In genomic region chr1:179814513-179814838, GRCh38 we compare ENCODE assay signal across 8 cellular contexts.
DNase-seq lines count a peak whose midpoint lies in the region; ATAC-seq and TF ChIP-seq lines count a peak whose summit lies in the region.

No MANE protein-coding gene starts in this region.

- peak overlapping the region; percentile 45 for H3K9ac ChIP-seq in endocrine pancreas (ENCODE audit: control insufficient read depth, insufficient read depth, low read length)

- TF ChIP-seq CTCF in CD4-positive, alpha-beta T cell (IDR thresholded peaks at IDR 0.05), result no peak

- no peaks in the 10 kb centered on the region for H3K9me3 Mint-ChIP-seq in CD4-positive, alpha-beta T cell
- H3K9me3 Mint-ChIP-seq in natural killer cell treated with Interleukin-12 subunit alpha and Interleukin-12 subunit beta and Interleukin-15 and Interleukin-18, amount 100 ng/mL, for 72 hours, result no peaks in the 10 kb centered on the region

- ATAC-seq in CD4-positive, alpha-beta T cell (ENCODE audit: poor library complexity), result no peak
- peak; percentile 39 for ATAC-seq in GM21786 (IDR thresholded peaks at IDR 0.05; ENCODE audit: unreplicated experiment)
- peak; percentile 34 to 50 for ATAC-seq in natural killer cell treated with Interleukin-12 subunit alpha and Interleukin-12 subunit beta and Interleukin-15 and Interleukin-18, amount 100 ng/mL, for 72 hours

- H3K36me3 Mint-ChIP-seq in CD4-positive, alpha-beta T cell (ENCODE audit: low read depth), result peaks cover 4% of the 10 kb centered on the region
- no peaks in the 10 kb centered on the region for H3K36me3 Mint-ChIP-seq in natural killer cell treated with Interleukin-12 subunit alpha and Interleukin-12 subunit beta and Interleukin-15 and Interleukin-18, amount 100 ng/mL, for 72 hours

- intact Hi-C loops in CD4-positive, alpha-beta T cell (cut with DNase I, micrococcal nuclease), result loop anchor here (1.0 to 10.0 kb wide), 11 partner anchors 18 to 1280 kb away; partner anchors contain the start of genes AXDND1 (in 1 of the 2), CEP350 (in 1 of the 2), TOR1AIP2 (in 1 of the 2) and TOR3A (in 1 of the 2)

- H3K27me3 Mint-ChIP-seq in CD4-positive, alpha-beta T cell, result peaks cover 5% of the 10 kb centered on the region
- H3K27me3 Mint-ChIP-seq in natural killer cell treated with Interleukin-12 subunit alpha and Interleukin-12 subunit beta and Interleukin-15 and Interleukin-18, amount 100 ng/mL, for 72 hours, result peaks cover 8 to 24% of the 10 kb centered on the region in 2 donors

- no peak overlapping the region for H3K27ac ChIP-seq in CD4-positive, alpha-beta T cell (ENCODE audit: low read depth, low read length)

- H3K4me3 Mint-ChIP-seq in CD4-positive, alpha-beta T cell, result peak overlapping the region; percentile 92
- peak overlapping the region; percentile 93 for H3K4me3 Mint-ChIP-seq in natural killer cell treated with Interleukin-12 subunit alpha and Interleukin-12 subunit beta and Interleukin-15 and Interleukin-18, amount 100 ng/mL, for 72 hours

- peaks cover 23% of the 10 kb centered on the region for H3K4me1 Mint-ChIP-seq in CD4-positive, alpha-beta T cell (ENCODE audit: low read depth)
- peaks cover 14 to 15% of the 10 kb centered on the region in 2 donors for H3K4me1 Mint-ChIP-seq in natural killer cell treated with Interleukin-12 subunit alpha and Interleukin-12 subunit beta and Interleukin-15 and Interleukin-18, amount 100 ng/mL, for 72 hours (ENCODE audit: low read depth in 2 of 2)

- H3K4me3 ChIP-seq in endocrine pancreas (ENCODE audit: control insufficient read depth, insufficient read depth, low read length), result peak overlapping the region; percentile 63

- H3K4me1 ChIP-seq in endocrine pancreas (ENCODE audit: control insufficient read depth, insufficient read depth, low read length), result no peaks in the 10 kb centered on the region

- no peaks in the 10 kb centered on the region for H3K27me3 ChIP-seq in CD4-positive, alpha-beta T cell (ENCODE audit: control insufficient read depth, insufficient read depth, low read length)
- no peaks in the 10 kb centered on the region for H3K27me3 ChIP-seq in endocrine pancreas (ENCODE audit: control insufficient read depth, insufficient read depth, low read length)

- CTCF ChIA-PET in CD4-positive, alpha-beta T cell (lab: Charles Lee), result interaction anchor here (0.7 to 4.4 kb wide), 33 partner anchors 9 to 1290 kb away, joined by 3 to 77 read pairs (median 4); partner anchors contain the start of genes CEP350, TOR1AIP1 and TOR3A

- POLR2A ChIA-PET in CD4-positive, alpha-beta T cell (lab: Charles Lee), result interaction anchor here (0.7 to 3.1 kb wide), 16 partner anchors 9 to 449 kb away, joined by 3 to 52 read pairs (median 4); partner anchors contain the start of genes AXDND1, CEP350, TOR1AIP1 and TOR1AIP2

- peak overlapping the region; percentile 81 for H3K27ac Mint-ChIP-seq in CD4-positive, alpha-beta T cell
- H3K27ac Mint-ChIP-seq in natural killer cell treated with Interleukin-12 subunit alpha and Interleukin-12 subunit beta and Interleukin-15 and Interleukin-18, amount 100 ng/mL, for 72 hours, result peak overlapping the region in 1 of 2 donors; percentile 72

- no peaks in the 10 kb centered on the region for H3K36me3 ChIP-seq in endocrine pancreas (ENCODE audit: control insufficient read depth, insufficient read depth, low read length)

- DNase-seq in CD4-positive, alpha-beta T cell, result no peak
- DNase-seq in NCI-H1105 (lab: John Stamatoyannopoulos, UW), result peak; percentile 89
- DNase-seq in natural killer cell treated with Interleukin-12 subunit alpha and Interleukin-12 subunit beta and Interleukin-15 and Interleukin-18, amount 100 ng/mL, for 72 hours (ENCODE audit: low spot score), result no peak
- no peak for DNase-seq in RPMI8226
- DNase-seq in glomerular visceral epithelial cell (ENCODE audit: extremely low spot score), result no peak
- DNase-seq in SW480 (ENCODE audit: low spot score), result no peak

- H3K9me3 ChIP-seq in CD4-positive, alpha-beta T cell (ENCODE audit: control insufficient read depth, low read length), result no peaks in the 10 kb centered on the region
- no peaks in the 10 kb centered on the region for H3K9me3 ChIP-seq in endocrine pancreas (ENCODE audit: control insufficient read depth, low read length)
